Comparison of ENCODE assay signal across 16 cellular contexts in the genomic region with DNA sequence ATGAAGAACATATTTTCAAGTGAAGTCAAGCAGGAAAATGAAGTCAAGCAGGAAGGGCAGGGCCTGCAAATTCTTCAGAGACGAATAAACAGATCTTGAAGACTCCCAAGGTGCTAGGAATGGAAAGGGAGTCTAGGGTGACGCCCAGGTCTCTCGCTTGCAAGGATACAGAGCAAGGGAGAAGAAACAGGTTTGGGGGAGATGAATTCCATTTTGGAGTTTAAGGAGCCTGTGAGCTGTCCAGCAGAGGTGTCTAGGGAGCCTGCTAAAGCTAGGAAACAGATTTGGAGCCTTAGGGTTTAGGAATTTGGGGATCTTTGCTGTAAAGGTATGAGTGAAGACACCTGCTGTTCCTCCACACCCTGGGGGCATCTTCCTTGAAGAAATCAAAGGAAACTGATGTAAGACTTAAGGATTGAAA. TPM values are rescaled to one million over a fixed set of nuclear protein-coding genes. Genes with fewer than 3 reads are reported as not detected.
A peak's percentile ranks its signal among the peaks of the same experiment; 100 is the strongest.
DNase-seq lines count a peak whose midpoint lies in the region; ATAC-seq and TF ChIP-seq lines count a peak whose summit lies in the region.
"Had no signal": no experiment of that assay in that cellular context is flagged by ENCODE, and none has a peak within 500 bp of the region (broad histone marks: within the 10 kb centered on the region; RNA-seq: fewer than 3 reads in every experiment).

No MANE protein-coding gene starts in this region.

- DNase-seq in T-helper 1 cell (no peak), renal cortical epithelial cell (ENCODE audit: low read depth) (peak; percentile 6), NCI-H1105 treated with DMSO at 0.1 percent for 48 hours (lab: John Stamatoyannopoulos, UW) (no peak)
- DNase-seq in central memory CD8-positive, alpha-beta T cell (ENCODE audit: low spot score in 2 of 2), result no peak
- DNase-seq in activated CD4-positive, CD25-positive, alpha-beta regulatory T cell treated with anti-CD3 and anti-CD28 coated beads, Interleukin-2, amount 50 U/mL, for 72 hours, result no peak
- DNase-seq: 8988T; DMS53; dorsolateral prefrontal cortex; NCI-H2081; NK-92 treated with Interleukin-12 subunit alpha and Interleukin-12 subunit beta, amount 100 ng/mL, for 24 hours had no signal

- H3K4me3 ChIP-seq in HUES6 (ENCODE audit: low read depth, low read length), result 0 out of 2 replicates have a peak overlapping the region, but pooled peaks have one; percentile 27
- H3K4me3 ChIP-seq: dorsolateral prefrontal cortex had no signal

- H3K9me3 Mint-ChIP-seq in T-helper 1 cell treated with Interleukin-12 subunit alpha and Interleukin-12 subunit beta and Interleukin-4 antibody, amounts not matched to agents 30 μg/mL and 1 μg/mL, for 36 hours, result no peaks in the 10 kb centered on the region
- no peaks in the 10 kb centered on the region for H3K9me3 Mint-ChIP-seq in central memory CD8-positive, alpha-beta T cell

- H3K4me1 Mint-ChIP-seq in T-helper 1 cell treated with Interleukin-12 subunit alpha and Interleukin-12 subunit beta and Interleukin-4 antibody, amounts not matched to agents 30 μg/mL and 1 μg/mL, for 36 hours (ENCODE audit: low read depth), result peaks cover 13% of the 10 kb centered on the region
- peaks cover 11% of the 10 kb centered on the region for H3K4me1 Mint-ChIP-seq in central memory CD8-positive, alpha-beta T cell

- no peaks in the 10 kb centered on the region for H3K9me3 ChIP-seq in HUES6 (ENCODE audit: control insufficient read depth, insufficient read depth, low read depth, low read length)

- peaks cover 5% of the 10 kb centered on the region for H3K36me3 Mint-ChIP-seq in T-helper 1 cell treated with Interleukin-12 subunit alpha and Interleukin-12 subunit beta and Interleukin-4 antibody, amounts not matched to agents 30 μg/mL and 1 μg/mL, for 36 hours (ENCODE audit: low read depth)
- peaks cover 31% of the 10 kb centered on the region for H3K36me3 Mint-ChIP-seq in central memory CD8-positive, alpha-beta T cell (ENCODE audit: insufficient read depth)

- peaks cover 11% of the 10 kb centered on the region; the same call in 1 of the 2 replicates for H3K4me1 ChIP-seq in HUES6 (ENCODE audit: control insufficient read depth, insufficient read depth, low read length)

- no peaks in the 10 kb centered on the region for H3K27me3 ChIP-seq in HUES6 (ENCODE audit: control insufficient read depth, insufficient read depth, low read length)
- H3K27me3 ChIP-seq: dorsolateral prefrontal cortex, foreskin keratinocyte had no signal

- H3K27ac ChIP-seq in HUES6 (ENCODE audit: low read depth, low read length), result peak overlapping the region; percentile 63; the same call in 1 of the 2 replicates
- H3K27ac ChIP-seq: foreskin keratinocyte had no signal

- no peak overlapping the region for H3K4me3 Mint-ChIP-seq in T-helper 1 cell treated with Interleukin-12 subunit alpha and Interleukin-12 subunit beta and Interleukin-4 antibody, amounts not matched to agents 30 μg/mL and 1 μg/mL, for 36 hours
- H3K4me3 Mint-ChIP-seq in central memory CD8-positive, alpha-beta T cell, result peak overlapping the region; percentile 9

- peaks cover 5% of the 10 kb centered on the region; the same call in 1 of the 2 replicates for H3K36me3 ChIP-seq in HUES6 (ENCODE audit: control insufficient read depth, insufficient read depth, low read length)

- H3K9ac ChIP-seq in HUES6 (ENCODE audit: low read length), result peak overlapping the region; percentile 57

- H3K27me3 Mint-ChIP-seq in T-helper 1 cell treated with Interleukin-12 subunit alpha and Interleukin-12 subunit beta and Interleukin-4 antibody, amounts not matched to agents 30 μg/mL and 1 μg/mL, for 36 hours (ENCODE audit: low read depth), result no peaks in the 10 kb centered on the region
- H3K27me3 Mint-ChIP-seq in central memory CD8-positive, alpha-beta T cell, result no peaks in the 10 kb centered on the region

- no peak for ATAC-seq in central memory CD8-positive, alpha-beta T cell (replicated peaks; ENCODE audit: extremely low read depth, poor library complexity, severe bottlenecking)
- no peak for ATAC-seq in SK-N-SH treated with all-trans-retinoic acid at 6 μM for 48 hours
- ATAC-seq: foreskin keratinocyte, sciatic nerve had no signal

- H3K27ac Mint-ChIP-seq in T-helper 1 cell treated with Interleukin-12 subunit alpha and Interleukin-12 subunit beta and Interleukin-4 antibody, amounts not matched to agents 30 μg/mL and 1 μg/mL, for 36 hours, result peak overlapping the region; percentile 63
- no peak overlapping the region for H3K27ac Mint-ChIP-seq in central memory CD8-positive, alpha-beta T cell (ENCODE audit: low read depth)

TF ChIP-seq in SK-N-SH treated with all-trans-retinoic acid at 6 μM for 48 hours, 23 proteins besides CTCF, POLR2A, EP300 and RAD21:
- TF ChIP-seq, protein P1, sequence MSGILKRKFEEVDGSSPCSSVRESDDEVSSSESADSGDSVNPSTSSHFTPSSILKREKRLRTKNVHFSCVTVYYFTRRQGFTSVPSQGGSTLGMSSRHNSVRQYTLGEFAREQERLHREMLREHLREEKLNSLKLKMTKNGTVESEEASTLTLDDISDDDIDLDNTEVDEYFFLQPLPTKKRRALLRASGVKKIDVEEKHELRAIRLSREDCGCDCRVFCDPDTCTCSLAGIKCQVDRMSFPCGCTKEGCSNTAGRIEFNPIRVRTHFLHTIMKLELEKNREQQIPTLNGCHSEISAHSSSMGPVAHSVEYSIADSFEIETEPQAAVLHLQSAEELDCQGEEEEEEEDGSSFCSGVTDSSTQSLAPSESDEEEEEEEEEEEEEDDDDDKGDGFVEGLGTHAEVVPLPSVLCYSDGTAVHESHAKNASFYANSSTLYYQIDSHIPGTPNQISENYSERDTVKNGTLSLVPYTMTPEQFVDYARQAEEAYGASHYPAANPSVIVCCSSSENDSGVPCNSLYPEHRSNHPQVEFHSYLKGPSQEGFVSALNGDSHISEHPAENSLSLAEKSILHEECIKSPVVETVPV (CRISPR knock-in tag; IDR thresholded peaks at IDR 0.05), result no peak
- TF ChIP-seq, protein P2, sequence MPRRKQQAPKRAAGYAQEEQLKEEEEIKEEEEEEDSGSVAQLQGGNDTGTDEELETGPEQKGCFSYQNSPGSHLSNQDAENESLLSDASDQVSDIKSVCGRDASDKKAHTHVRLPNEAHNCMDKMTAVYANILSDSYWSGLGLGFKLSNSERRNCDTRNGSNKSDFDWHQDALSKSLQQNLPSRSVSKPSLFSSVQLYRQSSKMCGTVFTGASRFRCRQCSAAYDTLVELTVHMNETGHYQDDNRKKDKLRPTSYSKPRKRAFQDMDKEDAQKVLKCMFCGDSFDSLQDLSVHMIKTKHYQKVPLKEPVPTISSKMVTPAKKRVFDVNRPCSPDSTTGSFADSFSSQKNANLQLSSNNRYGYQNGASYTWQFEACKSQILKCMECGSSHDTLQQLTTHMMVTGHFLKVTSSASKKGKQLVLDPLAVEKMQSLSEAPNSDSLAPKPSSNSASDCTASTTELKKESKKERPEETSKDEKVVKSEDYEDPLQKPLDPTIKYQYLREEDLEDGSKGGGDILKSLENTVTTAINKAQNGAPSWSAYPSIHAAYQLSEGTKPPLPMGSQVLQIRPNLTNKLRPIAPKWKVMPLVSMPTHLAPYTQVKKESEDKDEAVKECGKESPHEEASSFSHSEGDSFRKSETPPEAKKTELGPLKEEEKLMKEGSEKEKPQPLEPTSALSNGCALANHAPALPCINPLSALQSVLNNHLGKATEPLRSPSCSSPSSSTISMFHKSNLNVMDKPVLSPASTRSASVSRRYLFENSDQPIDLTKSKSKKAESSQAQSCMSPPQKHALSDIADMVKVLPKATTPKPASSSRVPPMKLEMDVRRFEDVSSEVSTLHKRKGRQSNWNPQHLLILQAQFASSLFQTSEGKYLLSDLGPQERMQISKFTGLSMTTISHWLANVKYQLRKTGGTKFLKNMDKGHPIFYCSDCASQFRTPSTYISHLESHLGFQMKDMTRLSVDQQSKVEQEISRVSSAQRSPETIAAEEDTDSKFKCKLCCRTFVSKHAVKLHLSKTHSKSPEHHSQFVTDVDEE (CRISPR knock-in tag; IDR thresholded peaks at IDR 0.05), result no peak
- TF ChIP-seq ISL1 (CRISPR knock-in tag; IDR thresholded peaks at IDR 0.05) (no peak), TOX (CRISPR knock-in tag; IDR thresholded peaks at IDR 0.05; ENCODE audit: borderline replicate concordance) (no peak), ESRRG (CRISPR knock-in tag; IDR thresholded peaks at IDR 0.05) (no peak)

RNA-seq across cellular contexts. Expression of a gene that starts 2.0 kb away (rescaled TPM):
- total RNA-seq in renal cortical epithelial cell, result 5.4 and 13.8 TPM in 2 replicates

RNA-seq across cellular contexts. Expression of a gene that starts 4.0 kb away (rescaled TPM):
- total RNA-seq in renal cortical epithelial cell, result 12.4 and 15.8 TPM in 2 replicates

RNA-seq across cellular contexts. Expression of a gene that starts 14.3 kb away (rescaled TPM):
- not detected in 2 replicates for total RNA-seq in renal cortical epithelial cell
- total RNA-seq: foreskin keratinocyte, LHCN-M2, sciatic nerve had no signal

RNA-seq across cellular contexts. Expression of a gene that starts 27.8 kb away (rescaled TPM):
- 0.25 TPM in 1 of 2 replicates, not detected in the other for total RNA-seq in renal cortical epithelial cell

RNA-seq across cellular contexts. Expression of a gene that starts 58.3 kb away (rescaled TPM):
- 43.6 and 79.8 TPM in 2 replicates for total RNA-seq in renal cortical epithelial cell
